In genomic region chr18:36762074-36762473, GRCh38 we compare ENCODE assay signal across 19 cellular contexts.
"Had no signal": no experiment of that assay in that cellular context is flagged by ENCODE, and none has a peak within 500 bp of the region (broad histone marks: within the 10 kb centered on the region; RNA-seq: fewer than 3 reads in every experiment).

No MANE protein-coding gene starts in this region.

- H3K4me3 Mint-ChIP-seq: activated naive CD8-positive, alpha-beta T cell; natural killer cell; stimulated activated memory B cell treated with anti-CD40 and anti-IgM and Interleukin-4, amounts not matched to agents 10 μg/mL and 1 μg/mL and 100 μg/mL, for 72 hours had no signal

- H3K27ac Mint-ChIP-seq: activated naive CD8-positive, alpha-beta T cell; natural killer cell; stimulated activated memory B cell treated with anti-CD40 and anti-IgM and Interleukin-4, amounts not matched to agents 10 μg/mL and 1 μg/mL and 100 μg/mL, for 72 hours had no signal

- ATAC-seq: foreskin keratinocyte; left lobe of liver; right lobe of liver; stimulated activated memory B cell treated with anti-CD40 and anti-IgM and Interleukin-4, amounts not matched to agents 10 μg/mL and 1 μg/mL and 100 μg/mL, for 72 hours; upper lobe of right lung had no signal

- H3K9me3 Mint-ChIP-seq: stimulated activated memory B cell treated with anti-CD40 and anti-IgM and Interleukin-4, amounts not matched to agents 10 μg/mL and 1 μg/mL and 100 μg/mL, for 72 hours had no signal

- H3K36me3 Mint-ChIP-seq: activated naive CD8-positive, alpha-beta T cell; natural killer cell; stimulated activated memory B cell treated with anti-CD40 and anti-IgM and Interleukin-4, amounts not matched to agents 10 μg/mL and 1 μg/mL and 100 μg/mL, for 72 hours had no signal

- H3K4me1 Mint-ChIP-seq: natural killer cell; stimulated activated memory B cell treated with anti-CD40 and anti-IgM and Interleukin-4, amounts not matched to agents 10 μg/mL and 1 μg/mL and 100 μg/mL, for 72 hours had no signal

- DNase-seq: activated CD8-positive, alpha-beta memory T cell treated with anti-CD3 and anti-CD28 coated beads, Interleukin-2, amount 50 U/mL, for 4 hours; activated T-cell treated with anti-CD3 and anti-CD28 coated beads, Interleukin-2, amount 50 U/mL, for 48 hours; amniotic stem cell; brain microvascular endothelial cell; central memory CD4-positive, alpha-beta T cell; dorsolateral prefrontal cortex; foreskin keratinocyte; glutamatergic neuron; hippocampal formation; natural killer cell; right lobe of liver; stimulated activated CD4-positive, alpha-beta T cell treated with anti-CD3 and anti-CD28 coated beads, Interleukin-4, amount 100 ng/mL, for 1 hour had no signal

- H3K4me3 ChIP-seq: dorsolateral prefrontal cortex, lung, right lobe of liver, smooth muscle cell, thoracic aorta, upper lobe of right lung had no signal
